In genomic region chr15:63874616-63875015, GRCh38 we compare ENCODE assay signal across 25 cellular contexts.
"Had no signal": no experiment of that assay in that cellular context is flagged by ENCODE, and none has a peak within 500 bp of the region (broad histone marks: within the 10 kb centered on the region; RNA-seq: fewer than 3 reads in every experiment).

No MANE protein-coding gene starts in this region.

- H2AFZ ChIP-seq: neural progenitor cell, parathyroid adenoma had no signal

- H3K4me2 ChIP-seq: neural progenitor cell, smooth muscle cell had no signal

- H3K36me3 ChIP-seq: esophagus squamous epithelium, heart right ventricle, neural progenitor cell, right atrium auricular region, thoracic aorta, tibial nerve, vagina had no signal

- H3K9ac ChIP-seq: neural progenitor cell, parathyroid adenoma had no signal

- H3K27ac ChIP-seq: esophagus squamous epithelium, neural progenitor cell, parathyroid adenoma, right atrium auricular region, thoracic aorta, tibial nerve, vagina had no signal

- H3K9me3 ChIP-seq: esophagus squamous epithelium, right atrium auricular region, thoracic aorta, tibial nerve, vagina had no signal

- H3K4me3 ChIP-seq: dorsolateral prefrontal cortex, esophagus squamous epithelium, heart right ventricle, lung, neural progenitor cell, right atrium auricular region, smooth muscle cell, thoracic aorta, tibial nerve, vagina had no signal

- H3K27me3 ChIP-seq: dorsolateral prefrontal cortex, esophagus squamous epithelium, heart right ventricle, neural progenitor cell, right atrium auricular region, tibial nerve, vagina had no signal

- ATAC-seq: heart right ventricle; naive thymus-derived CD4-positive, alpha-beta T cell; sciatic nerve; stimulated activated effector memory CD8-positive, alpha-beta T cell treated with anti-CD3 and anti-CD28 coated beads, Interleukin-12 subunit alpha, Interleukin-12 subunit beta, amount 100 ng/mL, for 72 hours had no signal

- H3K4me1 ChIP-seq: esophagus squamous epithelium, right atrium auricular region, tibial nerve, vagina had no signal

- DNase-seq: cerebellar nuclear complex; dorsolateral prefrontal cortex; effector CD4-positive, alpha-beta T cell; endodermal cell; esophagus squamous epithelium; foreskin melanocyte; glutamatergic neuron; heart right ventricle; hippocampal formation; midbrain; naive thymus-derived CD4-positive, alpha-beta T cell; stimulated activated CD4-positive, alpha-beta T cell treated with anti-CD3 and anti-CD28 coated beads, Interleukin-2, amount 100 ng/mL, for 24 hours; stimulated activated CD4-positive, alpha-beta T cell treated with anti-CD3 and anti-CD28 coated beads, Interleukin-4, amount 100 ng/mL, for 24 hours; stimulated activated naive CD4-positive, alpha-beta T cell treated with Interleukin-2 at 50 U/mL for 16 hours; substantia nigra had no signal
